8 cellular contexts compared by ENCODE assay signal in genomic region chr10:17669185-17669872, GRCh38. TPM values are rescaled to one million over a fixed set of nuclear protein-coding genes. Genes with fewer than 3 reads are reported as not detected.
A peak's percentile ranks its signal among the peaks of the same experiment; 100 is the strongest.
DNase-seq lines count a peak whose midpoint lies in the region; ATAC-seq and TF ChIP-seq lines count a peak whose summit lies in the region.

No MANE protein-coding gene starts in this region.

- H3K4me3 ChIP-seq in A673 (ENCODE audit: low read depth, low read length, poor library complexity, severe bottlenecking) (no peak overlapping the region), WERI-Rb-1 (ENCODE audit: low read depth, low read length) (no peak overlapping the region)

- TF ChIP-seq CTCF in A673 (conservative IDR thresholded peaks at IDR 0.05; ENCODE audit: low read depth, low read length) (no peak), WERI-Rb-1 (IDR thresholded peaks at IDR 0.05; ENCODE audit: low read depth, low read length) (no peak)

- POLR2A ChIA-PET in A673 (lab: Charles Lee; ENCODE audit: low non-redundant PET), result no interaction called here

- BruUV-seq in A673 (replicated peaks; lab: Mats Ljungman, UMichigan), result no TSS peak

- no peaks in the 10 kb centered on the region for H3K9me3 ChIP-seq in A673 (ENCODE audit: low read depth, low read length, poor library complexity, severe bottlenecking)
- no peaks in the 10 kb centered on the region for H3K9me3 ChIP-seq in WERI-Rb-1 (ENCODE audit: severe bottlenecking)

- H3K27me3 ChIP-seq in A673 (replicated peaks; ENCODE audit: insufficient read depth, low read depth, low read length, poor library complexity), result no peaks in the 10 kb centered on the region
- no peaks in the 10 kb centered on the region for H3K27me3 ChIP-seq in WERI-Rb-1 (ENCODE audit: insufficient read depth, low read depth, severe bottlenecking)

- CTCF ChIA-PET in A673 (lab: Charles Lee), result no interaction called here

- H3K4me1 ChIP-seq in A673 (ENCODE audit: insufficient read depth, low read length, poor library complexity, severe bottlenecking), result peaks cover 34% of the 10 kb centered on the region

- ATAC-seq in GM19452 (IDR thresholded peaks at IDR 0.05; ENCODE audit: unreplicated experiment) (peak; percentile 74), HG03097 (IDR thresholded peaks at IDR 0.05; ENCODE audit: low FRiP score, unreplicated experiment) (peak; percentile 54)

- H3K27ac ChIP-seq in A673 (ENCODE audit: low read depth, low read length, poor library complexity, severe bottlenecking), result no peak overlapping the region
- no peak overlapping the region for H3K27ac ChIP-seq in WERI-Rb-1

- intact Hi-C loops in A673 (cut with micrococcal nuclease; ENCODE audit: unreplicated experiment), result no loop called here

- peak; percentile 61 for DNase-seq in activated CD8-positive, alpha-beta memory T cell treated with anti-CD3 and anti-CD28 coated beads, Interleukin-2, amount 50 U/mL, for 48 hours
- DNase-seq in stimulated activated CD4-positive, alpha-beta T cell treated with anti-CD3 and anti-CD28 coated beads, TNF-alpha, amount 100 ng/mL, for 4 hours (ENCODE audit: low read depth in 3 of 3), result peak in 2 of 3 experiments; percentile 11 to 13
- DNase-seq in A673 (ENCODE audit: low spot score), result no peak
- no peak for DNase-seq in WERI-Rb-1
- DNase-seq in retina, result no peak
- no peak for DNase-seq in SHP77 treated with DMSO at 0.1 percent for 48 hours (lab: John Stamatoyannopoulos, UW)

- H3K36me3 ChIP-seq in A673 (ENCODE audit: insufficient read depth, low read length, poor library complexity, severe bottlenecking) (no peaks in the 10 kb centered on the region), WERI-Rb-1 (no peaks in the 10 kb centered on the region)

RNA-seq across cellular contexts. Expression of gene STAM, which starts 25.4 kb away (rescaled TPM):
- total RNA-seq in A673 (2021), result 34.9 and 37.4 TPM in 2 replicates

RNA-seq across cellular contexts. Expression of gene HACD1, which starts 52.2 kb away (rescaled TPM):
- total RNA-seq in A673 (2021), result 13.6 and 14.1 TPM in 2 replicates

Comparison
In these comparisons a context has a peak if more than half of its experiments do, and no peak if none do; other contexts are left out.
1. DNase-seq: peak in activated CD8-positive, alpha-beta memory T cell treated with anti-CD3 and anti-CD28 coated beads, Interleukin-2, amount 50 U/mL, for 48 hours (single experiment) and stimulated activated CD4-positive, alpha-beta T cell treated with anti-CD3 and anti-CD28 coated beads, TNF-alpha, amount 100 ng/mL, for 4 hours (2 of 3); none in A673 (single experiment), WERI-Rb-1 (single experiment), retina (single experiment) and SHP77 treated with DMSO at 0.1 percent for 48 hours (single experiment).